In genomic region chr6:41557305-41557704, GRCh38 we compare ENCODE assay signal across 19 cellular contexts. TPM values are rescaled to one million over a fixed set of nuclear protein-coding genes. Genes with fewer than 3 reads are reported as not detected.
DNase-seq lines count a peak whose midpoint lies in the region; ATAC-seq, FAIRE-seq and TF ChIP-seq lines count a peak whose summit lies in the region.
"Had no signal": no experiment of that assay in that cellular context is flagged by ENCODE, and none has a peak within 500 bp of the region (broad histone marks: within the 10 kb centered on the region; RNA-seq: fewer than 3 reads in every experiment).

No MANE protein-coding gene starts in this region.

- H3K27ac Mint-ChIP-seq in GM23338: no peak overlapping the region
- peak overlapping the region; percentile 13 for H3K27ac Mint-ChIP-seq in mesothelial cell of epicardium
- peak overlapping the region; percentile 14 for H3K27ac Mint-ChIP-seq in type B pancreatic cell
- H3K27ac Mint-ChIP-seq in neural progenitor cell: no peak overlapping the region
- H3K27ac Mint-ChIP-seq: CD14-positive monocyte; CD4-positive, alpha-beta memory T cell; HFFc6 had no signal

- intact Hi-C loops in GM12878 (cut with micrococcal nuclease; ENCODE audit: unreplicated experiment) (no loop called here), kidney (cut with DNase I) (no loop called here)

- no peak for DNase-seq in GM23338 (ENCODE audit: low spot score)
- DNase-seq in GM12878 (ENCODE audit: low read depth, low spot score): no peak
- DNase-seq in mesothelial cell of epicardium (ENCODE audit: low spot score in 2 of 2, unreplicated experiment in 2 of 2): no peak
- DNase-seq in type B pancreatic cell (ENCODE audit: extremely low spot score, unreplicated experiment): no peak
- no peak for DNase-seq in neural progenitor cell (ENCODE audit: low spot score)
- DNase-seq in kidney: no peak
- DNase-seq: 8988T; CD4-positive, alpha-beta memory T cell; DMS79 treated with DMSO at 0.1 percent for 48 hours; GF-D8; HCEC 1CT; HFFc6 had no signal

- ATAC-seq in GM23338 (no peak), GM12878 (no peak), GM18868 (IDR thresholded peaks at IDR 0.05; ENCODE audit: unreplicated experiment) (no peak)

- H3K4me3 Mint-ChIP-seq in GM23338: no peak overlapping the region; the same call in 2 of the 3 replicates
- no peak overlapping the region for H3K4me3 Mint-ChIP-seq in mesothelial cell of epicardium
- no peak overlapping the region for H3K4me3 Mint-ChIP-seq in type B pancreatic cell
- no peak overlapping the region for H3K4me3 Mint-ChIP-seq in neural progenitor cell
- H3K4me3 Mint-ChIP-seq: CD14-positive monocyte; CD4-positive, alpha-beta memory T cell; HFFc6 had no signal

- peaks cover 35% of the 10 kb centered on the region for H3F3A ChIP-seq in GM23338 (replicated peaks; ENCODE audit: low read depth)
- H3F3A ChIP-seq in neural progenitor cell (ENCODE audit: low read depth): peaks cover 38% of the 10 kb centered on the region

- H3K27me3 Mint-ChIP-seq in GM23338 (ENCODE audit: insufficient read depth, low read depth, poor library complexity) (peaks cover 65% of the 10 kb centered on the region), mesothelial cell of epicardium (ENCODE audit: low read depth) (no peaks in the 10 kb centered on the region), type B pancreatic cell (no peaks in the 10 kb centered on the region), neural progenitor cell (ENCODE audit: insufficient read depth, low read depth) (no peaks in the 10 kb centered on the region)
- H3K27me3 Mint-ChIP-seq: CD4-positive, alpha-beta memory T cell had no signal

- peaks cover 85% of the 10 kb centered on the region for H3K4me1 ChIP-seq in GM23338 (ENCODE audit: insufficient read depth)
- peaks cover 5% of the 10 kb centered on the region for H3K4me1 ChIP-seq in GM12878 (ENCODE audit: control insufficient read depth, insufficient read depth, low read length)
- peaks cover 47% of the 10 kb centered on the region for H3K4me1 ChIP-seq in neural progenitor cell
- peaks cover 0 to 8% of the 10 kb centered on the region in 2 donors for H3K4me1 ChIP-seq in kidney (ENCODE audit: control insufficient read depth in 1 of 2, insufficient read depth in 1 of 2, low read depth in 1 of 2, low read length in 2 of 2)

- no peak for TF ChIP-seq EP300 in GM12878 (IDR thresholded peaks at IDR 0.05; ENCODE audit: borderline replicate concordance in 1 of 2, control insufficient read depth in 1 of 2, low read depth in 2 of 2, low read length in 2 of 2)

- in situ Hi-C loops in GM12878 (cut with MboI): no loop called here

- POLR2A ChIA-PET in GM12878 (lab: Charles Lee): no interaction called here

- SMC1A ChIA-PET in GM12878 (lab: Charles Lee; ENCODE audit: uncharacterized antibody, unreplicated experiment): no interaction called here

- H3K4me2 ChIP-seq in GM23338: 0 out of 2 replicates have a peak overlapping the region, but pooled peaks have one; percentile 28
- H3K4me2 ChIP-seq in GM12878 (ENCODE audit: control insufficient read depth, insufficient read depth): no peak overlapping the region
- H3K4me2 ChIP-seq in neural progenitor cell: no peak overlapping the region
- H3K4me2 ChIP-seq: BLaER1 had no signal

- H3K36me3 ChIP-seq in GM23338 (ENCODE audit: insufficient read depth): no peaks in the 10 kb centered on the region; the same call in 1 of the 2 replicates
- H3K36me3 ChIP-seq in GM12878 (ENCODE audit: control insufficient read depth in 2 of 2, insufficient read depth in 2 of 2, low read length in 1 of 2): peaks cover 0 to 6% of the 10 kb centered on the region in 2 experiments; a peak in 3 of 4 replicates
- no peaks in the 10 kb centered on the region for H3K36me3 ChIP-seq in neural progenitor cell
- no peaks in the 10 kb centered on the region for H3K36me3 ChIP-seq in kidney (ENCODE audit: control insufficient read depth in 1 of 2, insufficient read depth in 2 of 2, low read length in 2 of 2)

- no peaks in the 10 kb centered on the region for H3K9me2 ChIP-seq in GM23338 (ENCODE audit: insufficient read depth)

- H3K9me3 ChIP-seq in GM12878 (replicated peaks; ENCODE audit: control insufficient read depth, insufficient read depth, low read length) (no peaks in the 10 kb centered on the region), neural progenitor cell (ENCODE audit: low read depth) (no peaks in the 10 kb centered on the region), kidney (ENCODE audit: control insufficient read depth in 1 of 2, low read length in 2 of 2) (no peaks in the 10 kb centered on the region)
- H3K9me3 ChIP-seq: BLaER1 had no signal

- RAD21 ChIA-PET in GM12878 (lab: Charles Lee; ENCODE audit: unreplicated experiment): no interaction called here

- WGBS in GM12878 (ENCODE audit: insufficient coverage, insufficient replicate concordance, low lambda C conversion rate, missing lambda C conversion rate): 89% methylated on average over 2 of the region's 2 CpGs

- BruUV-seq in GM12878 (replicated peaks; lab: Mats Ljungman, UMichigan): TSS peak; percentile 5

- no peaks in the 10 kb centered on the region for H3K36me3 Mint-ChIP-seq in GM23338 (ENCODE audit: low read depth)
- peaks cover 5% of the 10 kb centered on the region for H3K36me3 Mint-ChIP-seq in mesothelial cell of epicardium
- peaks cover 5% of the 10 kb centered on the region for H3K36me3 Mint-ChIP-seq in type B pancreatic cell
- peaks cover 17% of the 10 kb centered on the region for H3K36me3 Mint-ChIP-seq in neural progenitor cell

- TF ChIP-seq CTCF in GM23338 (conservative IDR thresholded peaks at IDR 0.05; ENCODE audit: low read depth in 2 of 2) (no peak), GM12878 (IDR thresholded peaks at IDR 0.05 in 2 of 3, conservative IDR thresholded peaks at IDR 0.05 in 1 of 3; ENCODE audit: control insufficient read depth in 2 of 3, extremely low read depth in 1 of 3, insufficient read depth in 1 of 3, low read depth in 3 of 3, low read length in 3 of 3) (no peak), mesothelial cell of epicardium (IDR thresholded peaks at IDR 0.05; ENCODE audit: unreplicated experiment) (no peak), type B pancreatic cell (conservative IDR thresholded peaks at IDR 0.05) (no peak), neural progenitor cell (IDR thresholded peaks at IDR 0.05) (no peak), kidney (IDR thresholded peaks at IDR 0.05; ENCODE audit: borderline replicate concordance, extremely low read depth, insufficient read depth) (no peak)

- no peak overlapping the region for H3K4me3 ChIP-seq in GM23338
- H3K4me3 ChIP-seq in GM12878: no peak overlapping the region
- no peak overlapping the region for H3K4me3 ChIP-seq in neural progenitor cell
- H3K4me3 ChIP-seq in kidney (ENCODE audit: low read length in 2 of 2): no peak overlapping the region
- H3K4me3 ChIP-seq: BLaER1, GM23248 had no signal

- no peak for TF ChIP-seq RAD21 in GM12878 (IDR thresholded peaks at IDR 0.05; ENCODE audit: insufficient read depth, low read depth, low read length)

- H3K27ac ChIP-seq in GM23338 (ENCODE audit: low read depth) (no peak overlapping the region), GM12878 (ENCODE audit: control insufficient read depth, insufficient read depth) (no peak overlapping the region), neural progenitor cell (no peak overlapping the region), kidney (ENCODE audit: low read depth in 2 of 2, low read length in 2 of 2) (no peak overlapping the region)
- H3K27ac ChIP-seq: BLaER1, GM23248, HL-60 had no signal

- TF ChIP-seq POLR2A in GM12878 (IDR thresholded peaks at IDR 0.05; ENCODE audit: low read depth, low read length): no peak

- H4K20me1 ChIP-seq in GM23338 (replicated peaks; ENCODE audit: insufficient read depth): peaks cover 38% of the 10 kb centered on the region; the same call in 1 of the 2 replicates
- H4K20me1 ChIP-seq in GM12878 (ENCODE audit: control insufficient read depth, insufficient read depth): peaks cover 14% of the 10 kb centered on the region
- peaks cover 93% of the 10 kb centered on the region for H4K20me1 ChIP-seq in neural progenitor cell (ENCODE audit: low read depth)

- peaks cover 50% of the 10 kb centered on the region for H3K79me2 ChIP-seq in GM23338 (replicated peaks; ENCODE audit: insufficient read depth)
- H3K79me2 ChIP-seq in GM12878 (ENCODE audit: control insufficient read depth, insufficient read depth, low read length): peaks cover 9% of the 10 kb centered on the region
- peaks cover 27% of the 10 kb centered on the region for H3K79me2 ChIP-seq in neural progenitor cell (ENCODE audit: low read depth)

- H3K9ac ChIP-seq in GM12878 (ENCODE audit: control insufficient read depth, insufficient read depth, low read length) (no peak overlapping the region), neural progenitor cell (no peak overlapping the region), kidney (ENCODE audit: low read length in 2 of 2) (no peak overlapping the region)
- H3K9ac ChIP-seq: BLaER1, GM23248 had no signal

- H3K4me1 Mint-ChIP-seq in GM23338: peaks cover 76% of the 10 kb centered on the region
- H3K4me1 Mint-ChIP-seq in mesothelial cell of epicardium: peaks cover 33% of the 10 kb centered on the region
- peaks cover 65% of the 10 kb centered on the region for H3K4me1 Mint-ChIP-seq in type B pancreatic cell (ENCODE audit: unreplicated experiment)
- peaks cover 74% of the 10 kb centered on the region for H3K4me1 Mint-ChIP-seq in neural progenitor cell

- no peak overlapping the region for H2AFZ ChIP-seq in GM23338
- H2AFZ ChIP-seq in GM12878 (ENCODE audit: control insufficient read depth, low read depth, low read length): no peak overlapping the region
- H2AFZ ChIP-seq in neural progenitor cell (replicated peaks): no peak overlapping the region
- H2AFZ ChIP-seq: GM23248 had no signal

- H3K9me3 Mint-ChIP-seq in GM23338 (no peaks in the 10 kb centered on the region; the same call in 1 of the 3 replicates), mesothelial cell of epicardium (no peaks in the 10 kb centered on the region), type B pancreatic cell (no peaks in the 10 kb centered on the region), neural progenitor cell (no peaks in the 10 kb centered on the region)
- H3K9me3 Mint-ChIP-seq: CD14-positive monocyte, HFFc6 had no signal

- FAIRE-seq in GM12878 (lab: Jason Lieb, UNC): no peak
- no peak for FAIRE-seq in kidney (lab: Jason Lieb, UNC)
- FAIRE-seq: GM12891, H54 had no signal

- CTCF ChIA-PET in GM12878 (lab: Yijun Ruan, JAX): interaction anchor here (1.2 to 1.7 kb wide), 2 partner anchors 93 to 133 kb away, joined by 4 read pairs; no protein-coding TSS in a partner anchor

- peaks cover 74% of the 10 kb centered on the region for H3K27me3 ChIP-seq in GM23338 (ENCODE audit: insufficient read depth)
- no peaks in the 10 kb centered on the region for H3K27me3 ChIP-seq in GM12878 (replicated peaks in 1 of 2; ENCODE audit: control insufficient read depth in 2 of 2, insufficient read depth in 2 of 2, low read length in 1 of 2)
- peaks cover 20% of the 10 kb centered on the region for H3K27me3 ChIP-seq in neural progenitor cell
- H3K27me3 ChIP-seq: BLaER1 had no signal

RNA-seq across cellular contexts. Expression of gene FOXP4, which starts 11.1 kb away (rescaled TPM):
- 9.7 and 13.5 TPM in 2 replicates for total RNA-seq in GM23338 (2014; rRNA removed; shearing (Covaris generic))
- polyA plus RNA-seq in GM23338 (2016; fragmentation: Nextera tagmentation; extraction: Ambion mirVana): 5.1 and 6.3 TPM in 2 replicates
- total RNA-seq in GM12878 (2013; cell fraction: nucleolus; rRNA removed): 18.2 and 18.6 TPM in 2 replicates
- 3.4 and 5.1 TPM in 2 replicates for total RNA-seq in GM12878 (2014; rRNA removed)
- total RNA-seq in GM12878 (2014; rRNA removed; fragmentation: Illumina TruSeq; extraction: Trizol): 1.8 and 2.3 TPM in 2 replicates
- 41.6 and 46.1 TPM in 2 replicates for total RNA-seq in GM12878 (2021)
- polyA plus RNA-seq in GM12878 (2011; ENCODE audit: low read depth): 4.1 TPM
- 0.73 and 2.3 TPM in 2 replicates for polyA plus RNA-seq in GM12878 (2011; rRNA removed)
- 4.1 and 4.7 TPM in 2 replicates for polyA plus RNA-seq in GM12878 (2011; cell fraction: cytosol; rRNA removed)
- 18.4 and 27.1 TPM in 2 replicates for polyA plus RNA-seq in GM12878 (2011; cell fraction: nucleus; rRNA removed)
- 18.6 and 19.7 TPM in 2 replicates for polyA plus RNA-seq in GM12878 (2012)
- polyA plus RNA-seq in GM12878 (2014; fragmentation: Illumina TruSeq; extraction: Trizol): 1.9 and 6.3 TPM in 2 replicates
- polyA plus RNA-seq in GM12878 (2014; fragmentation: Nextera tagmentation; extraction: Ambion mirVana): under 1 TPM; 0.31 to 0.40 TPM
- polyA plus RNA-seq in GM12878 (2014; rRNA removed): 12.0 and 16.6 TPM in 2 replicates
- 1 to 10 TPM; 2.1 to 2.3 TPM for polyA plus RNA-seq in GM12878 (2016; fragmentation: Nextera tagmentation; extraction: Ambion mirVana)
- 3.1 and 7.7 TPM in 2 replicates for polyA minus RNA-seq in GM12878 (2011; rRNA and poly(A)+ RNA removed)
- 12.6 and 13.3 TPM in 2 replicates for polyA minus RNA-seq in GM12878 (2011; cell fraction: cytosol; rRNA and poly(A)+ RNA removed)
- 4.7 and 9.2 TPM in 2 replicates for polyA minus RNA-seq in GM12878 (2011; cell fraction: nucleus; rRNA and poly(A)+ RNA removed)
- 85.1 to 91.0 TPM (median 87.9 TPM) in 3 replicates for total RNA-seq in mesothelial cell of epicardium
- total RNA-seq in type B pancreatic cell (ENCODE audit: low replicate concordance): 62.2 and 100 TPM in 2 replicates
- total RNA-seq in neural progenitor cell (ENCODE audit: low replicate concordance): 2.7 and 6.9 TPM in 2 replicates
- total RNA-seq in kidney: 33.2 TPM
- 14.0 TPM for polyA plus RNA-seq in kidney (ENCODE audit: insufficient read depth, low read depth, low replicate concordance)

Comparison
In these comparisons a context has a peak if more than half of its experiments do, and no peak if none do; other contexts are left out.
1. H3K27ac Mint-ChIP-seq: peak in mesothelial cell of epicardium (single experiment) and type B pancreatic cell (single experiment); none in GM23338 (single experiment) and neural progenitor cell (single experiment).